Comparison of ENCODE assay signal across 33 cellular contexts in the genomic region with DNA sequence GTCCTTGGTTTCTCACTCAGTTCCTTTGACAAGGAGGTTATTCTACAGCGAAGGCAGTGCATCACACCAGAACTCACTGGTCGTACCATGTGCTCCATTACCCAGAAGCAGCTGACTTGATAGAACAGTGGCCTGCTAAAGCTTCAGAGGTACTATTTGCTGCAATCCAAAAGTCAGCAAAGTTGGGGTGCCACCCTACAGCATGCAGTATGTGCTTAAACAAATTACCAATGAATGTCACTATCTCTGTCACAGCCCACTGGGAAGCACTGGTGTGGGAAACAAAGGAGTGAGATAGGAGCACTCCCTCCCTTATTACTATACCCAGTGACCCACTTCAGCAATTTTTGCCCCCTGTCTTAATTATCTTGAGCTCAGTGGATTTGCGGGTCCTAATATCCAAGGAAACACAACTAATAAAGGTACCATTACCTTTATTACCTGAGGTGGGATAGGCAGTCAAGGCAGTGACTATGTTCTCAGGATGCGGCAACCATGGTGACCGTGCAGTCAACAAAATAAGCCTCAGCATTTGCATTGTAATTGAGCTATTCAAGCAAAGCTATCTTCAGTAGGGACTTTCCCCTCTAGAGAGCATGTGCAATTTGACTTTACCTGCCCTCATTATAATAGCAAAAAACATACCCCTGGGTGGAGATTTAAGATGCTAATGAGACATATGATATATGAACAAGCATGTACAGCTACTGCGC.
"Had no signal": no experiment of that assay in that cellular context is flagged by ENCODE, and none has a peak within 500 bp of the region (broad histone marks: within the 10 kb centered on the region; RNA-seq: fewer than 3 reads in every experiment).

No MANE protein-coding gene starts in this region.

- H3K36me3 Mint-ChIP-seq: activated naive CD8-positive, alpha-beta T cell; immature natural killer cell; neural progenitor cell; stimulated activated memory B cell treated with anti-CD40 and anti-IgM and Interleukin-4, amounts not matched to agents 10 μg/mL and 1 μg/mL and 100 μg/mL, for 72 hours had no signal

- H3K27ac Mint-ChIP-seq: activated CD4-positive, alpha-beta memory T cell treated with anti-CD3 and anti-CD28 coated beads, Interleukin-2, amount 10 ng/mL, durations not matched to agents 7 days and 5 days; activated CD4-positive, alpha-beta T cell treated with anti-CD3 and anti-CD28 coated beads, Interleukin-2, amount 10 ng/mL, durations not matched to agents 7 days and 5 days; activated naive CD8-positive, alpha-beta T cell; activated T-cell treated with anti-CD3 and anti-CD28 coated beads, Interleukin-2, amount 50 U/mL, for 72 hours; immature natural killer cell; natural killer cell; neural progenitor cell; stimulated activated memory B cell treated with anti-CD40 and anti-IgM and Interleukin-4, amounts not matched to agents 10 μg/mL and 1 μg/mL and 100 μg/mL, for 72 hours; T-helper 1 cell treated with Interleukin-12 subunit alpha and Interleukin-12 subunit beta and Interleukin-4 antibody, amounts not matched to agents 30 μg/mL and 1 μg/mL, for 36 hours had no signal

- H3K9ac ChIP-seq: neural progenitor cell, parathyroid adenoma had no signal

- H3K36me3 ChIP-seq: gastrocnemius medialis, neural progenitor cell, sigmoid colon, stomach, tibial artery, upper lobe of right lung, WERI-Rb-1 had no signal

- H3K4me2 ChIP-seq: neural progenitor cell had no signal

- H3K4me1 Mint-ChIP-seq: activated CD4-positive, alpha-beta memory T cell treated with anti-CD3 and anti-CD28 coated beads, Interleukin-2, amount 10 ng/mL, durations not matched to agents 7 days and 5 days; activated CD4-positive, alpha-beta T cell treated with anti-CD3 and anti-CD28 coated beads, Interleukin-2, amount 10 ng/mL, durations not matched to agents 7 days and 5 days; immature natural killer cell; natural killer cell; neural progenitor cell; stimulated activated memory B cell treated with anti-CD40 and anti-IgM and Interleukin-4, amounts not matched to agents 10 μg/mL and 1 μg/mL and 100 μg/mL, for 72 hours had no signal

- ATAC-seq: activated T-cell treated with anti-CD3 and anti-CD28 coated beads, Interleukin-2, amount 50 U/mL, for 72 hours; body of pancreas; gastrocnemius medialis; left colon; natural killer cell; psoas muscle; stimulated activated memory B cell treated with anti-CD40 and anti-IgM and Interleukin-4, amounts not matched to agents 10 μg/mL and 1 μg/mL and 100 μg/mL, for 72 hours; upper lobe of right lung had no signal

- H3K27ac ChIP-seq: body of pancreas, gastrocnemius medialis, neural progenitor cell, parathyroid adenoma, psoas muscle, sigmoid colon, stomach, tibial artery, upper lobe of right lung, WERI-Rb-1 had no signal

- H3K4me3 Mint-ChIP-seq: activated CD4-positive, alpha-beta memory T cell treated with anti-CD3 and anti-CD28 coated beads, Interleukin-2, amount 10 ng/mL, durations not matched to agents 7 days and 5 days; activated CD4-positive, alpha-beta T cell treated with anti-CD3 and anti-CD28 coated beads, Interleukin-2, amount 10 ng/mL, durations not matched to agents 7 days and 5 days; activated naive CD8-positive, alpha-beta T cell; activated T-cell treated with anti-CD3 and anti-CD28 coated beads, Interleukin-2, amount 50 U/mL, for 72 hours; immature natural killer cell; natural killer cell; stimulated activated memory B cell treated with anti-CD40 and anti-IgM and Interleukin-4, amounts not matched to agents 10 μg/mL and 1 μg/mL and 100 μg/mL, for 72 hours; T-helper 1 cell treated with Interleukin-12 subunit alpha and Interleukin-12 subunit beta and Interleukin-4 antibody, amounts not matched to agents 30 μg/mL and 1 μg/mL, for 36 hours had no signal

- H3K4me3 ChIP-seq: body of pancreas, gastrocnemius medialis, neural progenitor cell, psoas muscle, sigmoid colon, stomach, tibial artery, upper lobe of right lung had no signal

- H3K79me2 ChIP-seq: parathyroid adenoma had no signal

- H3K4me1 ChIP-seq: body of pancreas, gastrocnemius medialis, neural progenitor cell, parathyroid adenoma, psoas muscle, sigmoid colon, stomach, tibial artery, upper lobe of right lung had no signal

- DNase-seq: activated CD4-positive, alpha-beta memory T cell treated with anti-CD3 and anti-CD28 coated beads, Interleukin-2, amount 10 ng/mL, durations not matched to agents 7 days and 5 days; activated CD4-positive, alpha-beta T cell treated with anti-CD3 and anti-CD28 coated beads, Interleukin-2, amount 10 ng/mL, durations not matched to agents 7 days and 5 days; activated CD4-positive, CD25-positive, alpha-beta regulatory T cell treated with anti-CD3 and anti-CD28 coated beads, Interleukin-2, amount 50 U/mL, for 72 hours; activated naive CD4-positive, alpha-beta T cell treated with Interleukin-2 at 50 U/mL for 16 hours; activated T-cell treated with anti-CD3 and anti-CD28 coated beads, Interleukin-2, amount 50 U/mL, for 72 hours; anterior cingulate cortex; body of pancreas; dermis blood vessel endothelial cell; effector CD4-positive, alpha-beta T cell; gastrocnemius medialis; glutamatergic neuron; immature natural killer cell; kidney; left colon; natural killer cell; occipital lobe; psoas muscle; sigmoid colon; small intestine; stimulated activated CD4-positive, alpha-beta T cell treated with anti-CD3 and anti-CD28 coated beads, Interleukin-1b, Interleukin-23, amount 100 ng/mL, for 48 hours; stimulated activated CD4-positive, alpha-beta T cell treated with anti-CD3 and anti-CD28 coated beads, Interleukin-4, amount 100 ng/mL, for 4 hours; stimulated activated CD8-positive, alpha-beta memory T cell treated with anti-CD3 and anti-CD28 coated beads, Interleukin-4, amount 100 ng/mL, for 48 hours; stomach; SW 1271; T-helper 9 cell; tibial artery; upper lobe of right lung; WERI-Rb-1 had no signal

- H3K27me3 Mint-ChIP-seq: activated CD4-positive, alpha-beta memory T cell treated with anti-CD3 and anti-CD28 coated beads, Interleukin-2, amount 10 ng/mL, durations not matched to agents 7 days and 5 days; activated CD4-positive, alpha-beta T cell treated with anti-CD3 and anti-CD28 coated beads, Interleukin-2, amount 10 ng/mL, durations not matched to agents 7 days and 5 days; stimulated activated memory B cell treated with anti-CD40 and anti-IgM and Interleukin-4, amounts not matched to agents 10 μg/mL and 1 μg/mL and 100 μg/mL, for 72 hours had no signal

- H3K27me3 ChIP-seq: body of pancreas, gastrocnemius medialis, neural progenitor cell, sigmoid colon, tibial artery, upper lobe of right lung had no signal
